Comparison of ENCODE assay signal across 25 cellular contexts in genomic region chr7:95201718-95202117, GRCh38.
"Had no signal": no experiment of that assay in that cellular context is flagged by ENCODE, and none has a peak within 500 bp of the region (broad histone marks: within the 10 kb centered on the region; RNA-seq: fewer than 3 reads in every experiment).

No MANE protein-coding gene starts in this region.

- H3K27me3 ChIP-seq: ascending aorta, brain microvascular endothelial cell had no signal

- H3K36me3 ChIP-seq: ascending aorta, brain microvascular endothelial cell had no signal

- H3K9me3 ChIP-seq: ascending aorta had no signal

- H3K4me3 Mint-ChIP-seq: activated CD4-positive, alpha-beta memory T cell treated with anti-CD3 and anti-CD28 coated beads, Interleukin-2, amount 10 ng/mL, durations not matched to agents 7 days and 5 days; activated CD4-positive, alpha-beta T cell treated with anti-CD3 and anti-CD28 coated beads for 36 hours; activated CD4-positive, alpha-beta T cell treated with anti-CD3 and anti-CD28 coated beads, Interleukin-2, amount 10 ng/mL, durations not matched to agents 7 days and 5 days; activated naive CD4-positive, alpha-beta T cell treated with anti-CD3 and anti-CD28 coated beads, Interleukin-2, amount 10 ng/mL, durations not matched to agents 7 days and 5 days; activated naive CD8-positive, alpha-beta T cell treated with anti-CD3 and anti-CD28 coated beads, Interleukin-2, amount 10 ng/mL, durations not matched to agents 7 days and 5 days; activated T-cell treated with anti-CD3 and anti-CD28 coated beads, Interleukin-2, amount 50 U/mL, for 24 hours; activated T-cell treated with anti-CD3 and anti-CD28 coated beads, Interleukin-2, amount 50 U/mL, for 72 hours; endodermal cell had no signal

- H3K27ac ChIP-seq: ascending aorta, brain microvascular endothelial cell had no signal

- FAIRE-seq: bronchial epithelial cell, colon had no signal

- H3K27ac Mint-ChIP-seq: activated CD4-positive, alpha-beta memory T cell treated with anti-CD3 and anti-CD28 coated beads, Interleukin-2, amount 10 ng/mL, durations not matched to agents 7 days and 5 days; activated CD4-positive, alpha-beta T cell treated with anti-CD3 and anti-CD28 coated beads for 36 hours; activated CD4-positive, alpha-beta T cell treated with anti-CD3 and anti-CD28 coated beads, Interleukin-2, amount 10 ng/mL, durations not matched to agents 7 days and 5 days; activated naive CD4-positive, alpha-beta T cell treated with anti-CD3 and anti-CD28 coated beads, Interleukin-2, amount 10 ng/mL, durations not matched to agents 7 days and 5 days; activated naive CD4-positive, alpha-beta T cell treated with anti-CD3 and anti-CD28 coated beads, Interleukin-2, amount 50 U/mL, for 72 hours; activated naive CD8-positive, alpha-beta T cell treated with anti-CD3 and anti-CD28 coated beads, Interleukin-2, amount 10 ng/mL, durations not matched to agents 7 days and 5 days; activated T-cell treated with anti-CD3 and anti-CD28 coated beads, Interleukin-2, amount 50 U/mL, for 24 hours; activated T-cell treated with anti-CD3 and anti-CD28 coated beads, Interleukin-2, amount 50 U/mL, for 72 hours; endodermal cell had no signal

- H3K4me3 ChIP-seq: ascending aorta had no signal

- H3K36me3 Mint-ChIP-seq: activated naive CD4-positive, alpha-beta T cell treated with anti-CD3 and anti-CD28 coated beads, Interleukin-2, amount 10 ng/mL, durations not matched to agents 7 days and 5 days; activated naive CD4-positive, alpha-beta T cell treated with anti-CD3 and anti-CD28 coated beads, Interleukin-2, amount 50 U/mL, for 72 hours; activated naive CD8-positive, alpha-beta T cell treated with anti-CD3 and anti-CD28 coated beads, Interleukin-2, amount 10 ng/mL, durations not matched to agents 7 days and 5 days had no signal

- H3K27me3 Mint-ChIP-seq: activated CD4-positive, alpha-beta memory T cell treated with anti-CD3 and anti-CD28 coated beads, Interleukin-2, amount 10 ng/mL, durations not matched to agents 7 days and 5 days; activated CD4-positive, alpha-beta T cell treated with anti-CD3 and anti-CD28 coated beads, Interleukin-2, amount 10 ng/mL, durations not matched to agents 7 days and 5 days; activated naive CD4-positive, alpha-beta T cell treated with anti-CD3 and anti-CD28 coated beads, Interleukin-2, amount 10 ng/mL, durations not matched to agents 7 days and 5 days; activated naive CD8-positive, alpha-beta T cell treated with anti-CD3 and anti-CD28 coated beads, Interleukin-2, amount 10 ng/mL, durations not matched to agents 7 days and 5 days had no signal

- H3K9me3 Mint-ChIP-seq: activated CD4-positive, alpha-beta memory T cell treated with anti-CD3 and anti-CD28 coated beads, Interleukin-2, amount 10 ng/mL, durations not matched to agents 7 days and 5 days; activated CD4-positive, alpha-beta T cell treated with anti-CD3 and anti-CD28 coated beads, Interleukin-2, amount 10 ng/mL, durations not matched to agents 7 days and 5 days; activated naive CD4-positive, alpha-beta T cell treated with anti-CD3 and anti-CD28 coated beads, Interleukin-2, amount 10 ng/mL, durations not matched to agents 7 days and 5 days; activated naive CD8-positive, alpha-beta T cell treated with anti-CD3 and anti-CD28 coated beads, Interleukin-2, amount 10 ng/mL, durations not matched to agents 7 days and 5 days; activated T-cell treated with anti-CD3 and anti-CD28 coated beads, Interleukin-2, amount 50 U/mL, for 24 hours; endodermal cell had no signal

- ATAC-seq: activated CD4-positive, alpha-beta T cell treated with anti-CD3 and anti-CD28 coated beads for 36 hours; activated naive CD4-positive, alpha-beta T cell treated with anti-CD3 and anti-CD28 coated beads, Interleukin-2, amount 50 U/mL, for 72 hours; activated T-cell treated with anti-CD3 and anti-CD28 coated beads, Interleukin-2, amount 50 U/mL, for 72 hours; esophagus mucosa had no signal

- DNase-seq: activated CD4-positive, alpha-beta memory T cell treated with anti-CD3 and anti-CD28 coated beads, Interleukin-2, amount 10 ng/mL, durations not matched to agents 7 days and 5 days; activated CD4-positive, alpha-beta T cell treated with anti-CD3 and anti-CD28 coated beads for 36 hours; activated CD4-positive, alpha-beta T cell treated with anti-CD3 and anti-CD28 coated beads, Interleukin-2, amount 10 ng/mL, durations not matched to agents 7 days and 5 days; activated CD4-positive, alpha-beta T cell treated with anti-CD3 and anti-CD28 coated beads, Interleukin-2, amount 50 U/mL, for 4 hours; activated CD4-positive, CD25-positive, alpha-beta regulatory T cell; activated CD4-positive, CD25-positive, alpha-beta regulatory T cell treated with anti-CD3 and anti-CD28 coated beads, Interleukin-2, amount 50 U/mL, for 72 hours; activated CD8-positive, alpha-beta memory T cell treated with anti-CD3 and anti-CD28 coated beads, Interleukin-2, amount 50 U/mL, for 48 hours; activated gamma-delta T cell; activated naive CD4-positive, alpha-beta T cell; activated naive CD4-positive, alpha-beta T cell treated with anti-CD3 and anti-CD28 coated beads, Interleukin-2, amount 10 ng/mL, durations not matched to agents 7 days and 5 days; activated naive CD8-positive, alpha-beta T cell treated with anti-CD3 and anti-CD28 coated beads, Interleukin-2, amount 10 ng/mL, durations not matched to agents 7 days and 5 days; activated T-cell treated with anti-CD3 and anti-CD28 coated beads for 4 hours; activated T-cell treated with anti-CD3 and anti-CD28 coated beads, Interleukin-2, amount 50 U/mL, for 24 hours; activated T-cell treated with anti-CD3 and anti-CD28 coated beads, Interleukin-2, amount 50 U/mL, for 72 hours; brain microvascular endothelial cell; effector memory CD4-positive, alpha-beta T cell; endodermal cell; foreskin fibroblast; head of caudate nucleus; T-helper 2 cell had no signal

- H3K4me1 Mint-ChIP-seq: activated CD4-positive, alpha-beta memory T cell treated with anti-CD3 and anti-CD28 coated beads, Interleukin-2, amount 10 ng/mL, durations not matched to agents 7 days and 5 days; activated CD4-positive, alpha-beta T cell treated with anti-CD3 and anti-CD28 coated beads for 36 hours; activated CD4-positive, alpha-beta T cell treated with anti-CD3 and anti-CD28 coated beads, Interleukin-2, amount 10 ng/mL, durations not matched to agents 7 days and 5 days; activated naive CD4-positive, alpha-beta T cell treated with anti-CD3 and anti-CD28 coated beads, Interleukin-2, amount 10 ng/mL, durations not matched to agents 7 days and 5 days; activated naive CD8-positive, alpha-beta T cell treated with anti-CD3 and anti-CD28 coated beads, Interleukin-2, amount 10 ng/mL, durations not matched to agents 7 days and 5 days had no signal
